Comparison of ENCODE assay signal across 13 cellular contexts in genomic region chr20:9999660-10000059, GRCh38. TPM values are rescaled to one million over a fixed set of nuclear protein-coding genes. Genes with fewer than 3 reads are reported as not detected.
DNase-seq lines count a peak whose midpoint lies in the region; ATAC-seq and TF ChIP-seq lines count a peak whose summit lies in the region.
"Had no signal": no experiment of that assay in that cellular context is flagged by ENCODE, and none has a peak within 500 bp of the region (broad histone marks: within the 10 kb centered on the region; RNA-seq: fewer than 3 reads in every experiment).

No MANE protein-coding gene starts in this region.

- no peaks in the 10 kb centered on the region for H3K4me1 ChIP-seq in PC-9 (replicated peaks; ENCODE audit: insufficient read depth)
- H3K4me1 ChIP-seq: tibial nerve had no signal

- H3K4me3 Mint-ChIP-seq in naive B cell, result no peak overlapping the region
- H3K4me3 Mint-ChIP-seq in activated CD4-positive, alpha-beta T cell treated with anti-CD3 and anti-CD28 coated beads, Interleukin-2, amount 10 ng/mL, durations not matched to agents 7 days and 5 days, result no peak overlapping the region

- H3K9me3 Mint-ChIP-seq in naive B cell, result peaks cover 0 to 7% (median 2%) of the 10 kb centered on the region in 7 donors
- H3K9me3 Mint-ChIP-seq in activated CD4-positive, alpha-beta T cell treated with anti-CD3 and anti-CD28 coated beads, Interleukin-2, amount 10 ng/mL, durations not matched to agents 7 days and 5 days, result no peaks in the 10 kb centered on the region

- H3K4me2 ChIP-seq in PC-9, result no peak overlapping the region

- H3K27ac Mint-ChIP-seq in naive B cell, result no peak overlapping the region
- H3K27ac Mint-ChIP-seq in activated CD4-positive, alpha-beta T cell treated with anti-CD3 and anti-CD28 coated beads, Interleukin-2, amount 10 ng/mL, durations not matched to agents 7 days and 5 days, result no peak overlapping the region

- ATAC-seq in GM18868 (IDR thresholded peaks at IDR 0.05; ENCODE audit: unreplicated experiment), result peak; percentile 81
- peak; percentile 65 for ATAC-seq in HG03442 (IDR thresholded peaks at IDR 0.05; ENCODE audit: unreplicated experiment)
- ATAC-seq in naive B cell (ENCODE audit: low read depth in 2 of 2), result peak; percentile 58 to 62
- no peak for ATAC-seq in HG03108 (IDR thresholded peaks at IDR 0.05; ENCODE audit: unreplicated experiment)
- ATAC-seq: mucosa of descending colon had no signal

- intact Hi-C loops in PC-9 (cut with micrococcal nuclease; ENCODE audit: unreplicated experiment), result no loop called here

- H3K27ac ChIP-seq in PC-9, result no peak overlapping the region
- H3K27ac ChIP-seq: brain microvascular endothelial cell, tibial nerve had no signal

- no peaks in the 10 kb centered on the region for H3K36me3 Mint-ChIP-seq in naive B cell
- H3K36me3 Mint-ChIP-seq in activated CD4-positive, alpha-beta T cell treated with anti-CD3 and anti-CD28 coated beads, Interleukin-2, amount 10 ng/mL, durations not matched to agents 7 days and 5 days (ENCODE audit: low read depth), result no peaks in the 10 kb centered on the region

- peak overlapping the region; percentile 25; the same call in 1 of the 2 replicates for H2AFZ ChIP-seq in PC-9

- no peaks in the 10 kb centered on the region for H3K36me3 ChIP-seq in PC-9 (ENCODE audit: low read depth)
- H3K36me3 ChIP-seq: brain microvascular endothelial cell, MG63, tibial nerve had no signal

- DNase-seq in PC-9 (no peak), naive B cell (peak; percentile 14), ureter (ENCODE audit: low spot score) (no peak)
- DNase-seq in activated CD4-positive, alpha-beta T cell treated with anti-CD3 and anti-CD28 coated beads, Interleukin-2, amount 10 ng/mL, durations not matched to agents 7 days and 5 days, result no peak
- no peak for DNase-seq in effector CD4-positive, alpha-beta T cell
- DNase-seq: brain microvascular endothelial cell, MG63, retina had no signal

- no peaks in the 10 kb centered on the region for H4K20me1 ChIP-seq in PC-9 (ENCODE audit: insufficient read depth)

- H3K27me3 ChIP-seq in PC-9 (ENCODE audit: insufficient read depth, low read depth), result no peaks in the 10 kb centered on the region
- H3K27me3 ChIP-seq: brain microvascular endothelial cell, MG63, tibial nerve had no signal

- peaks cover 0 to 4% (median 0%) of the 10 kb centered on the region in 3 donors for H3K4me1 Mint-ChIP-seq in naive B cell
- no peaks in the 10 kb centered on the region for H3K4me1 Mint-ChIP-seq in activated CD4-positive, alpha-beta T cell treated with anti-CD3 and anti-CD28 coated beads, Interleukin-2, amount 10 ng/mL, durations not matched to agents 7 days and 5 days

- no peaks in the 10 kb centered on the region for H3K9me3 ChIP-seq in PC-9 (ENCODE audit: insufficient read depth, low read depth)
- H3K9me3 ChIP-seq: MG63, tibial nerve had no signal

- CTCF ChIA-PET in PC-9 (lab: Charles Lee), result no interaction called here
- CTCF ChIA-PET in activated CD4-positive, alpha-beta T cell treated with anti-CD3 and anti-CD28 coated beads, Interleukin-2, amount 10 ng/mL, durations not matched to agents 7 days and 5 days (lab: Charles Lee), result no interaction called here

- no TSS peak for BruUV-seq in PC-9 (replicated peaks; lab: Mats Ljungman, UMichigan)

- H3K4me3 ChIP-seq in PC-9, result no peak overlapping the region
- H3K4me3 ChIP-seq: MG63, mucosa of descending colon, tibial nerve had no signal

- peaks cover 0 to 3% (median 0%) of the 10 kb centered on the region in 3 donors for H3K27me3 Mint-ChIP-seq in naive B cell
- H3K27me3 Mint-ChIP-seq in activated CD4-positive, alpha-beta T cell treated with anti-CD3 and anti-CD28 coated beads, Interleukin-2, amount 10 ng/mL, durations not matched to agents 7 days and 5 days, result no peaks in the 10 kb centered on the region

- H3K79me2 ChIP-seq in PC-9 (ENCODE audit: low read depth), result no peaks in the 10 kb centered on the region

- H3K9me2 ChIP-seq in PC-9 (ENCODE audit: insufficient read depth), result no peaks in the 10 kb centered on the region

- no peaks in the 10 kb centered on the region for H3F3A ChIP-seq in PC-9 (ENCODE audit: insufficient read depth, low read depth)

- POLR2A ChIA-PET in PC-9 (lab: Charles Lee; ENCODE audit: unreplicated experiment), result no interaction called here
- POLR2A ChIA-PET in activated CD4-positive, alpha-beta T cell treated with anti-CD3 and anti-CD28 coated beads, Interleukin-2, amount 10 ng/mL, durations not matched to agents 7 days and 5 days (lab: Charles Lee), result no interaction called here

- no peak for TF ChIP-seq CTCF in PC-9 (conservative IDR thresholded peaks at IDR 0.05)

RNA-seq across cellular contexts. Expression of gene ANKEF1, which starts 35.1 kb away (rescaled TPM):
- 9.5 and 11.1 TPM in 2 replicates for total RNA-seq in PC-9 (2021)
- 1 to 10 TPM; 1.2 to 6.0 (median 3.6) TPM for polyA plus RNA-seq in naive B cell (ENCODE audit: low read depth in 6 of 6)
- total RNA-seq in activated CD4-positive, alpha-beta T cell treated with anti-CD3 and anti-CD28 coated beads, Interleukin-2, amount 10 ng/mL, durations not matched to agents 7 days and 5 days, result 1 to 10 TPM; 6.9 to 8.7 TPM
- total RNA-seq in ureter, result 9.0 TPM
